8 cellular contexts compared by ENCODE assay signal in the genomic region with DNA sequence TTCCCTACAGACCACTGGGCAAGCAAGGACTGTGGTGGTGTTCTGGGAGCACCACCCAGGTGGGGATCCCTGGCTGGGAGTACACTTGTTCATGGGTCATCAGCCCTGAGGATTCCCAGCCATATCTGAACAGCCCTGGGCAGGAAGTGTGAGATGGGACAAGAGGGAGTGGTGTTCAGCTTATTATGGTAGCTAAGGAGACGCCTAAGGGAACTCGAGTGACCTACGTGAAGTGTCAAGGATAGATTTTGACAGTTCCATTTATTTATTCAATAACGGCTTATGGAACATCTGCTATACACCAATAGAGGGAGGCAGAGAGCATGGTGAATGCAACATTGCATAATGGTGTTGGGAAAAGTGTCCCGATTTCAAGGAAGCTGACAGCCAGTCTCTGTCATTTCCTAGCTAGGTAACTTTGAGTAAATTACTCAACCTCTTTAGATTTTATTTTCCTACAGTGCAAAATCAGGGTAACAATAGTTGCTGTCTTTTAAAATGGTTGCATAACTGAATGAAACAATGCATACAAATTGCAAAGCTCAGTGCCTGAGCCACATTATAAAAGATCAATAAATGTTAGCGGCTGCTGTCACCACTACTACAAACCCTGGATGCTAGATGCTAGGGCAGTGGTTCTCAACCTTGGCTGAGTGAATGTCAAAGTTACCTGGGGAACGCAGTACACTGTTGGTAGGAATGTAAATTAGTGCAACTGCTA.
A peak's percentile ranks its signal among the peaks of the same experiment; 100 is the strongest.
DNase-seq lines count a peak whose midpoint lies in the region; ATAC-seq, FAIRE-seq and TF ChIP-seq lines count a peak whose summit lies in the region.

No MANE protein-coding gene starts in this region.

- no peaks in the 10 kb centered on the region for H3K36me3 ChIP-seq in Caco-2 (ENCODE audit: control insufficient read depth, insufficient read depth, low read length)
- H3K36me3 ChIP-seq in kidney (ENCODE audit: control insufficient read depth in 1 of 2, insufficient read depth in 2 of 2, low read length in 2 of 2): no peaks in the 10 kb centered on the region

- peaks cover 5% of the 10 kb centered on the region for H3K27me3 Mint-ChIP-seq in Caco-2 (ENCODE audit: insufficient read depth, unreplicated experiment)
- H3K27me3 Mint-ChIP-seq in activated CD8-positive, alpha-beta T cell treated with anti-CD3 and anti-CD28 coated beads for 36 hours: peaks cover 4% of the 10 kb centered on the region

- no peaks in the 10 kb centered on the region for H3K4me1 ChIP-seq in Caco-2
- peaks cover 2 to 12% of the 10 kb centered on the region in 2 donors for H3K4me1 ChIP-seq in kidney (ENCODE audit: control insufficient read depth in 1 of 2, insufficient read depth in 1 of 2, low read depth in 1 of 2, low read length in 2 of 2)

- H3K4me3 ChIP-seq in Caco-2 (ENCODE audit: low read depth, low read length) (no peak overlapping the region), astrocyte of the cerebellum (ENCODE audit: low read depth, low read length) (no peak overlapping the region), kidney (ENCODE audit: low read length in 2 of 2) (no peak overlapping the region)

- ATAC-seq in activated CD8-positive, alpha-beta T cell treated with anti-CD3 and anti-CD28 coated beads for 36 hours: no peak
- ATAC-seq in HG02938 (IDR thresholded peaks at IDR 0.05; ENCODE audit: unreplicated experiment) (no peak), HG02759 (IDR thresholded peaks at IDR 0.05; ENCODE audit: unreplicated experiment) (no peak)

- CTCF ChIA-PET in Caco-2 (lab: Charles Lee): interaction anchor here (0.6 to 1.2 kb wide), 5 partner anchors 10 to 351 kb away, joined by 3 to 7 read pairs (median 4); no protein-coding TSS in a partner anchor
- CTCF ChIA-PET in activated CD8-positive, alpha-beta T cell treated with anti-CD3 and anti-CD28 coated beads for 36 hours (lab: Charles Lee): interaction anchor here (0.8 kb wide), 1 partner anchor 49 kb away, joined by 3 read pairs; no protein-coding TSS in a partner anchor

- H3K9me3 ChIP-seq in Caco-2 (no peaks in the 10 kb centered on the region), kidney (ENCODE audit: control insufficient read depth in 1 of 2, low read length in 2 of 2) (no peaks in the 10 kb centered on the region)

- no peak overlapping the region for H3K27ac ChIP-seq in kidney (ENCODE audit: low read depth in 2 of 2, low read length in 2 of 2)

- peaks cover 6% of the 10 kb centered on the region for H3K4me1 Mint-ChIP-seq in Caco-2 (ENCODE audit: low read depth, unreplicated experiment)
- no peaks in the 10 kb centered on the region for H3K4me1 Mint-ChIP-seq in activated CD8-positive, alpha-beta T cell treated with anti-CD3 and anti-CD28 coated beads for 36 hours (ENCODE audit: low read depth)

- in situ Hi-C loops in astrocyte of the cerebellum (cut with HindIII; ENCODE audit: low sequenced_read_pairs): no loop called here

- FAIRE-seq in kidney (lab: Jason Lieb, UNC): peak; percentile 41

- POLR2A ChIA-PET in Caco-2 (lab: Charles Lee): no interaction called here
- POLR2A ChIA-PET in activated CD8-positive, alpha-beta T cell treated with anti-CD3 and anti-CD28 coated beads for 36 hours (lab: Charles Lee): no interaction called here

- no TSS peak for BruUV-seq in Caco-2 (replicated peaks; lab: Mats Ljungman, UMichigan)

- H3K36me3 Mint-ChIP-seq in Caco-2 (ENCODE audit: insufficient read depth, unreplicated experiment): no peaks in the 10 kb centered on the region
- no peaks in the 10 kb centered on the region for H3K36me3 Mint-ChIP-seq in activated CD8-positive, alpha-beta T cell treated with anti-CD3 and anti-CD28 coated beads for 36 hours (ENCODE audit: low read depth)

- H3K27ac Mint-ChIP-seq in Caco-2 (ENCODE audit: unreplicated experiment): no peak overlapping the region
- H3K27ac Mint-ChIP-seq in activated CD8-positive, alpha-beta T cell treated with anti-CD3 and anti-CD28 coated beads for 36 hours: no peak overlapping the region

- no peaks in the 10 kb centered on the region for H3K9me3 Mint-ChIP-seq in Caco-2 (ENCODE audit: unreplicated experiment)
- H3K9me3 Mint-ChIP-seq in activated CD8-positive, alpha-beta T cell treated with anti-CD3 and anti-CD28 coated beads for 36 hours: no peaks in the 10 kb centered on the region

- intact Hi-C loops in Caco-2 (cut with micrococcal nuclease; ENCODE audit: unreplicated experiment) (loop anchor here (10.0 kb wide), 1 partner anchor 103 kb away; no protein-coding TSS in a partner anchor), kidney (cut with DNase I) (no loop called here)
- intact Hi-C loops in activated CD8-positive, alpha-beta T cell treated with anti-CD3 and anti-CD28 coated beads for 36 hours (cut with micrococcal nuclease): no loop called here

- H3K27me3 ChIP-seq in Caco-2 (replicated peaks; ENCODE audit: control insufficient read depth, insufficient read depth, low read length): no peaks in the 10 kb centered on the region

- no peak overlapping the region for H3K9ac ChIP-seq in kidney (ENCODE audit: low read length in 2 of 2)

- no peak overlapping the region for H3K4me3 Mint-ChIP-seq in Caco-2 (ENCODE audit: unreplicated experiment)
- no peak overlapping the region for H3K4me3 Mint-ChIP-seq in activated CD8-positive, alpha-beta T cell treated with anti-CD3 and anti-CD28 coated beads for 36 hours

- TF ChIP-seq CTCF in Caco-2 (IDR thresholded peaks at IDR 0.05; ENCODE audit: insufficient read depth in 1 of 2, low read depth in 1 of 2, low read length in 1 of 2, severe bottlenecking in 1 of 2, unreplicated experiment in 1 of 2) (peak; percentile 77), astrocyte of the cerebellum (IDR thresholded peaks at IDR 0.05; ENCODE audit: low read depth, low read length, missing control alignments) (peak; percentile 83), kidney (IDR thresholded peaks at IDR 0.05; ENCODE audit: borderline replicate concordance, extremely low read depth, insufficient read depth) (peak; percentile 60)
- TF ChIP-seq CTCF in activated CD8-positive, alpha-beta T cell treated with anti-CD3 and anti-CD28 coated beads for 36 hours (IDR thresholded peaks at IDR 0.05): no peak

- DNase-seq in Caco-2 (peak in 1 of 2 experiments; percentile 47), HT-29 (ENCODE audit: low spot score) (peak; percentile 54), astrocyte of the cerebellum (ENCODE audit: low read depth) (no peak), kidney (no peak), ureter (ENCODE audit: low spot score) (no peak)
- DNase-seq in activated CD8-positive, alpha-beta T cell treated with anti-CD3 and anti-CD28 coated beads for 36 hours: no peak
